ENCODE assay signal across 8 cellular contexts in the genomic region with DNA sequence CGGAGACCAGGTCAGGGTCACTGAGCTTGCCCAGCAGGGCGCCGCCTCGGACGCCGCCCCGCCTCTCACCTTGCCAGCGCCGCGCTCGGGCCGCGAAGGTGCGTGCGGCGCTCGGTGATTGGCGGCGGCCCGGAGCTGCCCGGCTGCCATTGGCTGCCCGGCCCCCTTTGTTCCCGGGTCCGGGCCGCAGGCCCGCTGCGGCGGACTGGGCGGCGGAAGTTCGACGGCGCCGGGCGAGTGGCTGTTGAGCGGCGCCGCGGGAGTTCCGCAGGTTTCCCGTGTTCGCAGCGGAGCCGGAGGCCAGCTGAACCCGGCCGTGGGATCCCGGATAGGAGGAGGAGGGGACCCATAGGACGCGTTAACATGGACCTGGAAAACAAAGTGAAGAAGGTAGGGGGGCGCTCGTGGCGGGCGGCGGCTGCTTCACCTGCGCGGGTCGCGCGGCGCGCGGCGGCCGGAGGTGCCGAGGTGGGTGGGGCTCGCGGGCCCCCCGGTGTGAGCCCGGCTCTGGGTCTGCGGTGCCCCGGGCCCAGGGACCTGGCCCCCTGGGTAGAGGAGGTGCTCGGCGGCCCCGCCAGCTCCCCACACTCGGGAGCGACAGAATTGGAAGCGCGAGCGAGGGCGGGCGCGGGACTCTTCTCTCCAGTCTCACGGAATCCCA. TPM values are rescaled to one million over a fixed set of nuclear protein-coding genes. Genes with fewer than 3 reads are reported as not detected.
A peak's percentile ranks its signal among the peaks of the same experiment; 100 is the strongest.
DNase-seq lines count a peak whose midpoint lies in the region; ATAC-seq and TF ChIP-seq lines count a peak whose summit lies in the region.

A gene with protein sequence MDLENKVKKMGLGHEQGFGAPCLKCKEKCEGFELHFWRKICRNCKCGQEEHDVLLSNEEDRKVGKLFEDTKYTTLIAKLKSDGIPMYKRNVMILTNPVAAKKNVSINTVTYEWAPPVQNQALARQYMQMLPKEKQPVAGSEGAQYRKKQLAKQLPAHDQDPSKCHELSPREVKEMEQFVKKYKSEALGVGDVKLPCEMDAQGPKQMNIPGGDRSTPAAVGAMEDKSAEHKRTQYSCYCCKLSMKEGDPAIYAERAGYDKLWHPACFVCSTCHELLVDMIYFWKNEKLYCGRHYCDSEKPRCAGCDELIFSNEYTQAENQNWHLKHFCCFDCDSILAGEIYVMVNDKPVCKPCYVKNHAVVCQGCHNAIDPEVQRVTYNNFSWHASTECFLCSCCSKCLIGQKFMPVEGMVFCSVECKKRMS (plus strand): TSS at position 195 of the 661 bp plus-strand sequence. CDS start 169 bp downstream, at position 364.

- ATAC-seq in GM18499 (IDR thresholded peaks at IDR 0.05; ENCODE audit: insufficient read depth, unreplicated experiment): peak; percentile 32
- peak; percentile 84 for ATAC-seq in HG02610 (IDR thresholded peaks at IDR 0.05; ENCODE audit: unreplicated experiment)
- peak; percentile 80 to 82 for ATAC-seq in activated CD4-positive, CD25-positive, alpha-beta regulatory T cell treated with anti-CD3 and anti-CD28 coated beads, Interleukin-2, amount 50 U/mL, for 24 hours
- ATAC-seq in right lobe of liver: peak; percentile 89 to 97 (median 93)

- no peaks in the 10 kb centered on the region for H3K4me1 ChIP-seq in colonic mucosa
- H3K4me1 ChIP-seq in right lobe of liver: peaks cover 0 to 9% (median 0%) of the 10 kb centered on the region in 4 donors

- WGBS in right lobe of liver (ENCODE audit: insufficient coverage, low coverage, low lambda C conversion rate, missing lambda C conversion rate): under 1% methylated on average over 20 of the region's 83 CpGs

- DNase-seq in NCI-H1930 (lab: John Stamatoyannopoulos, UW) (peak; percentile 3 to 37), colonic mucosa (peak; percentile 85), right lobe of liver (peak; percentile 81 to 87 (median 86)), HUDEP-2 (lab: John Stamatoyannopoulos, UW; ENCODE audit: unreplicated experiment in 76 of 76) (no peak)
- DNase-seq in stimulated activated CD4-positive, alpha-beta T cell treated with anti-CD3 and anti-CD28 coated beads, TNF-alpha, amount 100 ng/mL, for 48 hours (ENCODE audit: low read depth in 3 of 3): peak; percentile 43 to 53 (median 49)

- intact Hi-C loops in colonic mucosa (cut with DNase I) (no loop called here), right lobe of liver (cut with DNase I) (no loop called here)

- TF ChIP-seq POLR2A in right lobe of liver (IDR thresholded peaks at IDR 0.05): peak; percentile 88

- H3K9ac ChIP-seq in colonic mucosa (ENCODE audit: low read depth in 2 of 2, low read length in 2 of 2): peak within 1 kb of the TSS; percentile 81 to 100

- H3K4me3 ChIP-seq in colonic mucosa: peak within 1 kb of the TSS; percentile 74
- peak within 1 kb of the TSS; percentile 68 to 79 (median 79) for H3K4me3 ChIP-seq in right lobe of liver

- H3K27ac ChIP-seq in colonic mucosa (peak within 1 kb of the TSS; percentile 95), right lobe of liver (peak within 1 kb of the TSS; percentile 66 to 86 (median 81))

- TF ChIP-seq CTCF in colonic mucosa (IDR thresholded peaks at IDR 0.05): no peak
- TF ChIP-seq CTCF in right lobe of liver (IDR thresholded peaks at IDR 0.05): peak in 1 of 4 donors; percentile 7

- no peaks in the 10 kb centered on the region for H3K27me3 ChIP-seq in colonic mucosa
- H3K27me3 ChIP-seq in right lobe of liver: no peaks in the 10 kb centered on the region

- H3K9me3 ChIP-seq in colonic mucosa (no peaks in the 10 kb centered on the region), right lobe of liver (no peaks in the 10 kb centered on the region)

- H3K36me3 ChIP-seq in colonic mucosa (no peaks in the 10 kb centered on the region), right lobe of liver (no peaks in the 10 kb centered on the region)

RNA-seq across cellular contexts. Expression of the gene that starts here (rescaled TPM):
- total RNA-seq in colonic mucosa (100 to 1,000 TPM in 1 of 2 donors, 10 to 100 TPM in 1; 75.1 to 142 TPM), right lobe of liver (10 to 100 TPM in 3 of 6 experiments, 1 to 10 TPM in 3; 6.0 to 22.3 (median 12.5) TPM)

Comparison
In these comparisons a context has a peak if more than half of its experiments do, and no peak if none do; other contexts are left out.
1. ATAC-seq: peak in every context shown above with its lines; median percentile 93 in right lobe of liver; 84 in HG02610; 81 in activated CD4-positive, CD25-positive, alpha-beta regulatory T cell treated with anti-CD3 and anti-CD28 coated beads, Interleukin-2, amount 50 U/mL, for 24 hours; 32 in GM18499.
2. DNase-seq: peak in NCI-H1930 (2 of 2), colonic mucosa (single experiment), right lobe of liver (3 of 3) and stimulated activated CD4-positive, alpha-beta T cell treated with anti-CD3 and anti-CD28 coated beads, TNF-alpha, amount 100 ng/mL, for 48 hours (3 of 3); none in HUDEP-2 (0 of 76).